8 cellular contexts compared by ENCODE assay signal in the genomic region with DNA sequence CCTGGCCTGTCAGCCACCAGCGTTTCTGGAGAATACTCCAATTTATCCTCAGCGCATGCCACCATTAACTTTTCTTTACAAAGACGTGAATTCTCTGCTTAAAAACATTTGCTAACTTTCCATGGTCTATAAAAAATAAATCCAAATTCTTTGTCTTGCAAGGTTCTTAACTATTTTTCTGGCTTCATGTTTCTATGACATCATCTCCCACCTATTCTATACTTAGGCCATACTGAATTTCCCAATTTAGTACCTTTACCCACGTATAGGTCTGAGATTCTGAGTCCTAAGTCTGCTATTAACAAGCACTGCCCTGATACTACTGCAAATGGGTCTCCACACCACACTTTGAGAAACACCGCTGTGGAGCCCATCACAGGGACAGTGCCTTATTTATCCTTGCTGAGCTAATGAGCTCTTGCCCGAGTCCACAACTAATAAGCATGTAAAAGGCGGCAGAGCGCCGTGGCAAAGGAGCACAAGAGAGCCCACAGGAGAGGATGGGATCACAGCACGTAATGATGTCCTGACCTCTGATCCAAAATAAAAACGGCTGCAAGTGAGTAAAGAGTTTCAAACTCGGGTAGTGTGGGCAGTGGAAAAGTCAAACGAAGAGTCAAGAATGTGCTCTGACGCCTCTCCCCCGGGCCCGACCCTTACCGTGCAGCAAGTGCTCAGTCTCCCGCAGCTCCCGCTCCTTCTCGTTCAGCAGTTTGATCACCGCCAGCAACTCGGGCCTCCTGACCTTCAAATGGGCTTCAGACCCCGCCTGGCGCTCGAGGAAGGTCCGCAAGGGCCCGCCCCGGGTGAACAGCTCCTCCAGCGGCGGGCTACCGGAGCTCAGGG. TPM values are rescaled to one million over a fixed set of nuclear protein-coding genes. Genes with fewer than 3 reads are reported as not detected.
DNase-seq lines count a peak whose midpoint lies in the region; ATAC-seq, FAIRE-seq and TF ChIP-seq lines count a peak whose summit lies in the region.

No MANE protein-coding gene starts in this region.

- H3K27me3 Mint-ChIP-seq in endodermal cell (ENCODE audit: insufficient read depth), result no peaks in the 10 kb centered on the region

- H3K4me3 Mint-ChIP-seq in endodermal cell, result peak overlapping the region; percentile 95

- FAIRE-seq in RCC 7860 (lab: Jason Lieb, UNC) (no peak), HTR-8/SVneo (lab: Jason Lieb, UNC) (no peak)

- peaks cover 55% of the 10 kb centered on the region for H3K79me2 ChIP-seq in SU-DHL-6 (ENCODE audit: insufficient read depth, low read length)

- H3K9me3 Mint-ChIP-seq in endodermal cell, result no peaks in the 10 kb centered on the region

- H3K4me3 ChIP-seq in BE2C (ENCODE audit: low read depth, low read length), result peak overlapping the region; percentile 97
- H3K4me3 ChIP-seq in SU-DHL-6 (ENCODE audit: insufficient read depth, low read length, poor library complexity, severe bottlenecking), result peak overlapping the region; percentile 67
- peak overlapping the region; percentile 92 for H3K4me3 ChIP-seq in endodermal cell (ENCODE audit: low read length)

- peaks cover 21% of the 10 kb centered on the region for H3K4me1 Mint-ChIP-seq in endodermal cell

- peak overlapping the region; percentile 43 for H3K27ac ChIP-seq in SU-DHL-6 (ENCODE audit: low read depth, low read length)
- H3K27ac ChIP-seq in endodermal cell (ENCODE audit: low read depth, low read length), result peak overlapping the region; percentile 69

- H3K36me3 Mint-ChIP-seq in endodermal cell (ENCODE audit: low read depth), result peaks cover 12% of the 10 kb centered on the region

- H3K9ac ChIP-seq in SU-DHL-6 (ENCODE audit: low read length) (peak overlapping the region; percentile 77), endodermal cell (ENCODE audit: extremely low read depth, low read length, poor library complexity, severe bottlenecking) (peak overlapping the region; percentile 79)

- H3K4me1 ChIP-seq in BE2C, result no peaks in the 10 kb centered on the region
- no peaks in the 10 kb centered on the region for H3K4me1 ChIP-seq in endodermal cell (ENCODE audit: control insufficient read depth, insufficient read depth, low read length)

- H3F3A ChIP-seq in SU-DHL-6 (ENCODE audit: insufficient read depth), result peaks cover 32% of the 10 kb centered on the region

- no peaks in the 10 kb centered on the region for H3K9me3 ChIP-seq in BE2C
- H3K9me3 ChIP-seq in SU-DHL-6 (ENCODE audit: insufficient read depth, low read length), result no peaks in the 10 kb centered on the region
- H3K9me3 ChIP-seq in endodermal cell (ENCODE audit: control insufficient read depth, low read length), result no peaks in the 10 kb centered on the region

- DNase-seq in BE2C (no peak), endodermal cell (peak; percentile 69), myocyte (ENCODE audit: low read depth) (peak; percentile 24), RCC 7860 (ENCODE audit: low spot score) (no peak), HTR-8/SVneo (ENCODE audit: insufficient read length, low spot score) (no peak)

- peak overlapping the region; percentile 72 for H2AFZ ChIP-seq in SU-DHL-6 (ENCODE audit: low read depth, low read length, severe bottlenecking)

- peak overlapping the region; percentile 97 for H3K4me2 ChIP-seq in SU-DHL-6 (ENCODE audit: low read depth, low read length, poor library complexity, severe bottlenecking)

- no peak for TF ChIP-seq CTCF in BE2C (IDR thresholded peaks at IDR 0.05; ENCODE audit: low read depth, low read length)
- no peak for TF ChIP-seq CTCF in SU-DHL-6 (IDR thresholded peaks at IDR 0.05; ENCODE audit: insufficient read depth, low read length, poor library complexity, severe bottlenecking)
- no peak for TF ChIP-seq CTCF in endodermal cell (conservative IDR thresholded peaks at IDR 0.05)

- H3K36me3 ChIP-seq in BE2C (peaks cover 19% of the 10 kb centered on the region), SU-DHL-6 (ENCODE audit: low read length) (peaks cover 19% of the 10 kb centered on the region), endodermal cell (ENCODE audit: control insufficient read depth, insufficient read depth, low read length) (peaks cover 26% of the 10 kb centered on the region)

- 3 to 7% methylated on average over 10 to 31 of the region's 31 CpGs for WGBS in endodermal cell (ENCODE audit: insufficient coverage in 1 of 2, insufficient read length in 1 of 2), 2 experiments

- no peaks in the 10 kb centered on the region for H3K9me2 ChIP-seq in SU-DHL-6 (replicated peaks; ENCODE audit: insufficient read depth, low read length)

- H4K20me1 ChIP-seq in SU-DHL-6 (ENCODE audit: low read depth, low read length), result peaks cover 11% of the 10 kb centered on the region

- ATAC-seq in GM18870 (IDR thresholded peaks at IDR 0.05; ENCODE audit: unreplicated experiment) (peak; percentile 11), HG03103 (IDR thresholded peaks at IDR 0.05; ENCODE audit: low read depth, unreplicated experiment) (peak; percentile 14)

- peak overlapping the region; percentile 95 for H3K27ac Mint-ChIP-seq in endodermal cell

- H3K27me3 ChIP-seq in BE2C (no peaks in the 10 kb centered on the region), SU-DHL-6 (ENCODE audit: low read length) (no peaks in the 10 kb centered on the region), endodermal cell (ENCODE audit: control insufficient read depth, insufficient read depth, low read length, poor library complexity, severe bottlenecking) (no peaks in the 10 kb centered on the region)

RNA-seq across cellular contexts. Expression of gene MTRF1L, which starts 0.5 kb away (rescaled TPM):
- 47.8 TPM for polyA plus RNA-seq in BE2C (2012; ENCODE audit: insufficient read depth, insufficient read length, low read depth)
- 10 to 100 TPM; 17.3 to 18.7 TPM for total RNA-seq in endodermal cell
- polyA plus RNA-seq in endodermal cell (2013, experiment 1 of 2), result 18.1 TPM
- 16.2 TPM for polyA plus RNA-seq in endodermal cell (2013, experiment 2 of 2)
- 19.0 and 21.9 TPM in 2 replicates for total RNA-seq in myocyte
- 12.3 TPM for polyA plus RNA-seq in myocyte (2012)

RNA-seq across cellular contexts. Expression of gene FBXO5, which starts 19.1 kb away (rescaled TPM):
- polyA plus RNA-seq in BE2C (2012; ENCODE audit: insufficient read depth, insufficient read length, low read depth), result 8.9 TPM
- 10 to 100 TPM; 39.8 to 71.6 TPM for total RNA-seq in endodermal cell
- polyA plus RNA-seq in endodermal cell (2013, experiment 1 of 2), result 51.6 TPM
- polyA plus RNA-seq in endodermal cell (2013, experiment 2 of 2), result 54.8 TPM
- 4.1 and 5.3 TPM in 2 replicates for total RNA-seq in myocyte
- polyA plus RNA-seq in myocyte (2012), result 1.8 TPM

Comparison
In these comparisons a context has a peak if more than half of its experiments do, and no peak if none do; other contexts are left out.
1. DNase-seq: peak in endodermal cell (single experiment) and myocyte (single experiment); none in BE2C (single experiment), RCC 7860 (single experiment) and HTR-8/SVneo (single experiment).
2. Peak in every context shown above with its lines, with median percentiles within 50 percentile points of each other: H3K4me3 ChIP-seq.